In genomic region chr9:86354048-86354881, GRCh38 we compare ENCODE assay signal across 1 cellular context.
A peak's percentile ranks its signal among the peaks of the same experiment; 100 is the strongest.
TF ChIP-seq lines count a peak whose summit lies in the region.

TUT7 (minus strand) TSS chr9:86354410; CDS start chr9:86353199, 1,211 bp downstream.

TF ChIP-seq in HEK293, 187 proteins besides CTCF, POLR2A, EP300 and RAD21 (continued from another document):
- TF ChIP-seq ZNF280C (tag by site-specific recombination; IDR thresholded peaks at IDR 0.05) (no peak), ZBTB44 (tag by site-specific recombination; IDR thresholded peaks at IDR 0.05) (no peak), PATZ1 (tag by site-specific recombination; IDR thresholded peaks at IDR 0.05) (peak; percentile 81), GLIS2 (tag by site-specific recombination; IDR thresholded peaks at IDR 0.05) (peak; percentile 93), KLF1 (tag by site-specific recombination; IDR thresholded peaks at IDR 0.05) (peak; percentile 84), ZBTB8A (tag by site-specific recombination; IDR thresholded peaks at IDR 0.05) (peak; percentile 93), ZNF449 (tag by site-specific recombination; IDR thresholded peaks at IDR 0.05) (peak; percentile 35), PRDM2 (tag by site-specific recombination; IDR thresholded peaks at IDR 0.05; ENCODE audit: borderline replicate concordance) (no peak), SCRT1 (tag by site-specific recombination; IDR thresholded peaks at IDR 0.05; ENCODE audit: borderline replicate concordance) (no peak), ZIC2 (tag by site-specific recombination; IDR thresholded peaks at IDR 0.05) (peak; percentile 73), ZNF560 (tag by site-specific recombination; IDR thresholded peaks at IDR 0.05; ENCODE audit: borderline replicate concordance) (no peak), IKZF3 (tag by site-specific recombination; IDR thresholded peaks at IDR 0.05) (no peak; the same call in none of the 2 replicates), ZNF211 (tag by site-specific recombination; IDR thresholded peaks at IDR 0.05; ENCODE audit: low read depth) (no peak), KLF16 (tag by site-specific recombination; IDR thresholded peaks at IDR 0.05) (peak; percentile 95), ZNF223 (tag by site-specific recombination; IDR thresholded peaks at IDR 0.05) (no peak), ZBTB48 (tag by site-specific recombination; IDR thresholded peaks at IDR 0.05) (peak; percentile 97), ZNF18 (tag by site-specific recombination; IDR thresholded peaks at IDR 0.05) (peak; percentile 92), ZNF501 (tag by site-specific recombination; IDR thresholded peaks at IDR 0.05) (peak; percentile 94; the same call in 1 of the 2 replicates), ZNF24 (tag by site-specific recombination; IDR thresholded peaks at IDR 0.05) (peak; percentile 22; the same call in 1 of the 2 replicates), ZBTB7A (tag by site-specific recombination; IDR thresholded peaks at IDR 0.05; ENCODE audit: low read depth) (peak; percentile 60; the same call in 1 of the 2 replicates), PBX3 (CRISPR knock-in tag; IDR thresholded peaks at IDR 0.05) (no peak), ZNF140 (tag by site-specific recombination; IDR thresholded peaks at IDR 0.05) (no peak)
